23 cellular contexts compared by ENCODE assay signal in the genomic region with DNA sequence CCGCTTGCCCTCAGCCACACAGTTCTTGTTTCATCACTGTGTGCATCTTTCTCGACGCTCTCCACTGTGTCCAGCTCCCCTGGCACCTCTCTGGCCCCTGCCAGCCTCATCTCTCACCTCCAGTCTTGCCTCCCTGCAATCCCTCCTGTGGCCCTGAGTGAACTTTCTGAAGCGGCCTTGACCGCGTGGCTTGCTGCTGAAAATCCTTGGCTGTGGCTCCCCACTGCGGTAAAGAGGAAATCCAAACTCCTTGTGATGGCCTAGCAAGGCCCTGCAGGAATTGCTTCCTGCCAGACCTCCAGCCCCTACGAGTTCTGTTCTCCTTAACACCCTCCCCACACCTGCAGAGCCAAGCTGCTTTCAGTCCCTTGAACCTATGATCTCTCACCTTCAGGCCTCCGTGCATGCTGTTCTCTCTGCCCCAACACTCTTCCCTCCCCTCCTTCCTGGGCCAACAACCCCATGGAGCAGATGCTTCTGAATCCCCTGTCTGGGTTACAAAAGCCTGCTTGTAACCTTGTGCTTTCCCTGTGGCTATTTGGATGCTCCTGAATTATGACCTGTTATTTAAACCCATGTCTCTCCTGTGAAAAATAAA.
"Had no signal": no experiment of that assay in that cellular context is flagged by ENCODE, and none has a peak within 500 bp of the region (broad histone marks: within the 10 kb centered on the region; RNA-seq: fewer than 3 reads in every experiment).

No MANE protein-coding gene starts in this region.

- H3K27ac ChIP-seq: gastrocnemius medialis, lower lobe of right lung, neutrophil, parathyroid adenoma, sigmoid colon, tibial nerve, upper lobe of left lung had no signal

- ATAC-seq: gastrocnemius medialis; left cardiac atrium; left ventricle myocardium superior; naive thymus-derived CD4-positive, alpha-beta T cell; stimulated activated naive B cell treated with anti-CD40 and anti-IgM and Interleukin-4, amounts not matched to agents 10 μg/mL and 1 μg/mL and 100 μg/mL, for 72 hours had no signal

- H3K4me1 ChIP-seq: gastrocnemius medialis, lower lobe of right lung, parathyroid adenoma, sigmoid colon, tibial nerve, upper lobe of left lung had no signal

- H3K4me3 ChIP-seq: dorsolateral prefrontal cortex, gastrocnemius medialis, lower lobe of right lung, sigmoid colon, thoracic aorta, tibial nerve, upper lobe of left lung had no signal

- H3K4me1 Mint-ChIP-seq: memory B cell; nephron; stimulated activated naive B cell treated with anti-CD40 and anti-IgM and Interleukin-4, amounts not matched to agents 10 μg/mL and 1 μg/mL and 100 μg/mL, for 72 hours had no signal

- H3K27ac Mint-ChIP-seq: memory B cell; nephron; progenitor cell of endocrine pancreas; stimulated activated naive B cell treated with anti-CD40 and anti-IgM and Interleukin-4, amounts not matched to agents 10 μg/mL and 1 μg/mL and 100 μg/mL, for 72 hours; stimulated activated naive CD8-positive, alpha-beta T cell treated with anti-CD3 and anti-CD28 coated beads, Interleukin-15, Interleukin-2, amounts not matched to agents 100 ng/mL and 50 ng/mL, for 24 hours had no signal

- DNase-seq: central memory CD4-positive, alpha-beta T cell; dorsolateral prefrontal cortex; effector CD4-positive, alpha-beta T cell; foreskin fibroblast; gastrocnemius medialis; left cardiac atrium; left ventricle myocardium superior; lower lobe of right lung; midbrain; naive thymus-derived CD4-positive, alpha-beta T cell; sigmoid colon; stimulated activated CD4-positive, alpha-beta T cell treated with anti-CD3 and anti-CD28 coated beads, Interleukin-2, amount 100 ng/mL, for 24 hours; stimulated activated CD4-positive, alpha-beta T cell treated with anti-CD3 and anti-CD28 coated beads, Interleukin-4, amount 100 ng/mL, for 24 hours; stimulated activated naive B cell treated with anti-CD40 and anti-IgM and Interleukin-4, amounts not matched to agents 10 μg/mL and 1 μg/mL and 100 μg/mL, for 72 hours; upper lobe of left lung had no signal

- H3K4me3 Mint-ChIP-seq: memory B cell; naive thymus-derived CD4-positive, alpha-beta T cell; nephron; stimulated activated naive B cell treated with anti-CD40 and anti-IgM and Interleukin-4, amounts not matched to agents 10 μg/mL and 1 μg/mL and 100 μg/mL, for 72 hours; stimulated activated naive CD8-positive, alpha-beta T cell treated with anti-CD3 and anti-CD28 coated beads, Interleukin-15, Interleukin-2, amounts not matched to agents 100 ng/mL and 50 ng/mL, for 24 hours had no signal

- H3K9me3 ChIP-seq: gastrocnemius medialis, lower lobe of right lung, neutrophil, sigmoid colon, thoracic aorta, tibial nerve, upper lobe of left lung had no signal

- H3K36me3 Mint-ChIP-seq: memory B cell; naive thymus-derived CD4-positive, alpha-beta T cell; stimulated activated naive B cell treated with anti-CD40 and anti-IgM and Interleukin-4, amounts not matched to agents 10 μg/mL and 1 μg/mL and 100 μg/mL, for 72 hours had no signal

- H3K27me3 Mint-ChIP-seq: stimulated activated naive CD8-positive, alpha-beta T cell treated with anti-CD3 and anti-CD28 coated beads, Interleukin-15, Interleukin-2, amounts not matched to agents 100 ng/mL and 50 ng/mL, for 24 hours had no signal

- H3K36me3 ChIP-seq: gastrocnemius medialis, lower lobe of right lung, neutrophil, sigmoid colon, thoracic aorta, tibial nerve, upper lobe of left lung had no signal

- H3K27me3 ChIP-seq: gastrocnemius medialis, neutrophil, sigmoid colon, tibial nerve, upper lobe of left lung had no signal

- H3K9me3 Mint-ChIP-seq: memory B cell; nephron; stimulated activated naive CD8-positive, alpha-beta T cell treated with anti-CD3 and anti-CD28 coated beads, Interleukin-15, Interleukin-2, amounts not matched to agents 100 ng/mL and 50 ng/mL, for 24 hours had no signal
